In the genomic region with DNA sequence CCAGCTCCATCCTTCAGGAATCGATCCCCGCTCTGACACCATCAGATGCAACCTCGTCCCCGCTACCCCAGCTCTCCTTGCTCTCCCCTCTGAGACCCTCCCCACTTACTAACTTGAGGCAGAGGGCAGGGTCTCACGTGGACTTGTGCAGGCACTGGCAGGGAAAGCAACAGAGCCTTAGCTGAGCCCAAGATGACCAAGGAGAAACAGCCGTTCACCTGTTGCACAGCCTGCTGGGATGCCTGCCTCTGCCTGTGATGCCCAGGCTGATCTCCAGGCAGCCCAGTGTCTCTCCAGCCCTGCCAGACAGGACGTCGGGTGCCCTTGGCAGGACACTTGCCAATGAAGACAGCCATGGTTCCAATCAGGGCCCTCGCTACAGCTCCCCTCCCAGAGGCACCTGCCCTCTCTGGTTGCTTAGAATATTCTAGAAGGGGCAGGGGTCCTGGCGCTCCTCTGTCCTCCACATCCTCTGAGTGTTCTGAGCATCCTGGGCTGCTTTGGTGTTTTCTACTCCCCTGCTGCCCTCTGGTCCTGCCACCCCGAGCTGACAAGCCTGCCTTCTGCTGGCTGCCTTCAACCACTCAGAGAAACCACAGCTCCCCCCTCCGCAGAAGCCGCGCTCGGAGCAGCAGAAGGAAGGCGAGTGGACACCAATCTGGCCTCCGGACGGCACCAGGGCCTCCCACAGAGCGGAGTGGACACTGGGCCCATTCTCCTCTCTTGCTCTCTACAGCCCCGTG, we compare ENCODE assay signal across 13 cellular contexts. TPM values are rescaled to one million over a fixed set of nuclear protein-coding genes. Genes with fewer than 3 reads are reported as not detected.
DNase-seq lines count a peak whose midpoint lies in the region; FAIRE-seq and TF ChIP-seq lines count a peak whose summit lies in the region.
"Had no signal": no experiment of that assay in that cellular context is flagged by ENCODE, and none has a peak within 500 bp of the region (broad histone marks: within the 10 kb centered on the region; RNA-seq: fewer than 3 reads in every experiment).

No MANE protein-coding gene starts in this region.

- H3K9me3 ChIP-seq in GM23248 (ENCODE audit: low read depth) (no peaks in the 10 kb centered on the region), H1 (ENCODE audit: insufficient read depth in 2 of 2, low read depth in 1 of 2, low read length in 1 of 2) (no peaks in the 10 kb centered on the region), spleen (no peaks in the 10 kb centered on the region)
- H3K9me3 ChIP-seq: SJSA1 had no signal

- H3K36me3 ChIP-seq in GM23248 (ENCODE audit: low read depth) (peaks cover 14% of the 10 kb centered on the region; the same call in 1 of the 2 replicates), H1 (ENCODE audit: control insufficient read depth in 2 of 4, insufficient read depth in 4 of 4, low read length in 3 of 4) (peaks cover 0 to 3% (median 0%) of the 10 kb centered on the region in 4 experiments; a peak in 4 of 8 replicates), spleen (peaks cover 0 to 49% (median 1%) of the 10 kb centered on the region in 6 donors)

- H3K27ac ChIP-seq in GM23248 = peak overlapping the region; percentile 38
- H3K27ac ChIP-seq in H1 (ENCODE audit: low read depth, low read length) = no peak overlapping the region
- peak overlapping the region in 6 of 8 donors; percentile 48 to 74 (median 66) for H3K27ac ChIP-seq in spleen
- H3K27ac ChIP-seq: SJSA1 had no signal

- no peak for TF ChIP-seq EP300 in H1 (IDR thresholded peaks at IDR 0.05; ENCODE audit: borderline replicate concordance in 1 of 2, low read depth in 2 of 2, low read length in 2 of 2)

- H3K4me1 ChIP-seq in GM23248 (ENCODE audit: insufficient read depth) (peaks cover 23% of the 10 kb centered on the region), H1 (replicated peaks in 1 of 4; ENCODE audit: control insufficient read depth in 3 of 4, insufficient read depth in 4 of 4, low read length in 3 of 4) (peaks cover 4 to 24% (median 14%) of the 10 kb centered on the region in 4 experiments), spleen (peaks cover 15 to 90% (median 67%) of the 10 kb centered on the region in 6 donors)
- H3K4me1 ChIP-seq: SJSA1 had no signal

- in situ Hi-C loops in GM23248 (cut with MboI) = no loop called here

- H3K23me2 ChIP-seq in H1 (ENCODE audit: low read depth, low read length) = no peaks in the 10 kb centered on the region; the same call in 1 of the 2 replicates

- H2BK15ac ChIP-seq in H1 (ENCODE audit: low read length) = no peak overlapping the region

- H3K9me2 ChIP-seq in GM23248 (ENCODE audit: insufficient read depth) = no peaks in the 10 kb centered on the region

- no peak overlapping the region for H3K27ac Mint-ChIP-seq in activated naive CD8-positive, alpha-beta T cell treated with anti-CD3 and anti-CD28 coated beads for 36 hours
- H3K27ac Mint-ChIP-seq: activated T-helper 2 cell treated with anti-CD3 and anti-CD28 coated beads, Interferon-gamma antibody, Interleukin-2, Interleukin-4, amounts not matched to agents 10 μg/mL and 5 μg/mL and 100 μg/mL, durations not matched to agents 14 hours and 24 hours and 36 hours; WTC11 had no signal

- no peak overlapping the region for H3K14ac ChIP-seq in H1 (ENCODE audit: insufficient read length)

- H3K4me1 Mint-ChIP-seq in activated naive CD8-positive, alpha-beta T cell treated with anti-CD3 and anti-CD28 coated beads for 36 hours = peaks cover 7% of the 10 kb centered on the region

- H3K18ac ChIP-seq in H1 (ENCODE audit: extremely low read depth, low read length) = no peak overlapping the region

- H2BK5ac ChIP-seq in H1 (ENCODE audit: low read depth, low read length) = no peak overlapping the region

- H2AK5ac ChIP-seq in H1 (ENCODE audit: low read depth, low read length) = no peak overlapping the region

- H3K79me2 ChIP-seq in GM23248 (ENCODE audit: insufficient read depth) (peaks cover 100% of the 10 kb centered on the region), H1 (ENCODE audit: control insufficient read depth in 1 of 2, insufficient read depth in 2 of 2, low read length in 2 of 2) (peaks cover 0 to 42% of the 10 kb centered on the region in 2 experiments; a peak in 2 of 4 replicates)

- H3K23ac ChIP-seq in H1 (ENCODE audit: insufficient read length) = no peak overlapping the region

- no peak for TF ChIP-seq POLR2A in H1 (IDR thresholded peaks at IDR 0.05; ENCODE audit: control extremely low read depth in 1 of 2, low read depth in 2 of 2, low read length in 2 of 2)
- no peak for TF ChIP-seq POLR2A in spleen (IDR thresholded peaks at IDR 0.05)
- TF ChIP-seq POLR2A in lower leg skin (IDR thresholded peaks at IDR 0.05) = no peak

- H3F3A ChIP-seq in GM23248 (ENCODE audit: insufficient read depth) = peaks cover 47% of the 10 kb centered on the region

- TF ChIP-seq CTCF in H1 (IDR thresholded peaks at IDR 0.05; ENCODE audit: control extremely low read depth in 1 of 3, insufficient read depth in 1 of 3, low read depth in 1 of 3, low read length in 3 of 3) (no peak), spleen (IDR thresholded peaks at IDR 0.05 in 8 of 11, conservative IDR thresholded peaks at IDR 0.05 in 3 of 11) (no peak), lower leg skin (IDR thresholded peaks at IDR 0.05) (no peak)

- H2BK120ac ChIP-seq in H1 (replicated peaks; ENCODE audit: low read depth, low read length) = no peak overlapping the region

- H4K20me1 ChIP-seq in GM23248 (ENCODE audit: insufficient read depth) (no peaks in the 10 kb centered on the region; the same call in 1 of the 2 replicates), H1 (replicated peaks in 1 of 2; ENCODE audit: control insufficient read depth in 1 of 2, insufficient read depth in 2 of 2, low read length in 2 of 2) (peaks cover 4 to 17% of the 10 kb centered on the region in 2 experiments)

- H2AFZ ChIP-seq in GM23248 (no peak overlapping the region), H1 (ENCODE audit: low read length) (no peak overlapping the region)

- no peak for FAIRE-seq in H1 (lab: Jason Lieb, UNC)

- H3K9me3 Mint-ChIP-seq in activated naive CD8-positive, alpha-beta T cell treated with anti-CD3 and anti-CD28 coated beads for 36 hours = no peaks in the 10 kb centered on the region
- H3K9me3 Mint-ChIP-seq: activated T-helper 2 cell treated with anti-CD3 and anti-CD28 coated beads, Interferon-gamma antibody, Interleukin-2, Interleukin-4, amounts not matched to agents 10 μg/mL and 5 μg/mL and 100 μg/mL, durations not matched to agents 14 hours and 24 hours and 36 hours; WTC11 had no signal

- peaks cover 14% of the 10 kb centered on the region for H3K79me1 ChIP-seq in H1 (ENCODE audit: low read depth, low read length)

- TF ChIP-seq RAD21 in H1 (IDR thresholded peaks at IDR 0.05 in 1 of 2, conservative IDR thresholded peaks at IDR 0.05 in 1 of 2; ENCODE audit: low read depth in 2 of 2, low read length in 2 of 2) = no peak

- CTCF ChIA-PET in H1 (lab: Charles Lee; ENCODE audit: partially characterized antibody) = interaction anchor here (0.9 to 5.9 kb wide), 7 partner anchors 10 to 79 kb away, joined by 3 to 19 read pairs (median 4); no protein-coding TSS in a partner anchor

- no peak overlapping the region for H4K91ac ChIP-seq in H1 (replicated peaks; ENCODE audit: insufficient read length, low read length)

- H2BK20ac ChIP-seq in H1 (ENCODE audit: low read length) = no peak overlapping the region

- DNase-seq in GM23248 (no peak), H1 (ENCODE audit: low read depth in 1 of 2, low spot score in 2 of 2) (no peak), middle frontal gyrus (ENCODE audit: extremely low spot score, low spot score) (peak; percentile 47), spleen (no peak), lower leg skin (ENCODE audit: low spot score in 2 of 2) (no peak)
- no peak for DNase-seq in activated naive CD8-positive, alpha-beta T cell treated with anti-CD3 and anti-CD28 coated beads for 36 hours
- no peak for DNase-seq in activated T-cell treated with anti-CD3 and anti-CD28 coated beads, Interleukin-2, amount 50 U/mL, for 1 hour
- no peak for DNase-seq in central memory CD4-positive, alpha-beta T cell
- DNase-seq: cortex of kidney, NCI-H1105 had no signal

- intact Hi-C loops in spleen (cut with DNase I; ENCODE audit: low total_unique reads) = no loop called here
- intact Hi-C loops in lower leg skin (cut with DNase I; ENCODE audit: low total_unique reads) = no loop called here

- H4K5ac ChIP-seq in H1 (ENCODE audit: insufficient read length, low read depth, low read length) = no peak overlapping the region

- H3K4me3 Mint-ChIP-seq in activated naive CD8-positive, alpha-beta T cell treated with anti-CD3 and anti-CD28 coated beads for 36 hours = no peak overlapping the region
- H3K4me3 Mint-ChIP-seq: WTC11 had no signal

- peak overlapping the region; percentile 43; the same call in 1 of the 2 replicates for H4K8ac ChIP-seq in H1 (ENCODE audit: extremely low read depth, insufficient read depth, low read length)

- H2BK12ac ChIP-seq in H1 (ENCODE audit: low read depth, low read length) = 0 out of 2 replicates have a peak overlapping the region, but pooled peaks have one; percentile 17

- H3K56ac ChIP-seq in H1 (replicated peaks; ENCODE audit: insufficient read length, low read depth, low read length) = no peak overlapping the region

- WGBS in GM23248 (ENCODE audit: low coverage in 1 of 2, low lambda C conversion rate in 2 of 2, missing lambda C conversion rate in 2 of 2), 2 experiments = 57 to 59% methylated on average over 20 of the region's 20 CpGs
- WGBS in H1 (ENCODE audit: extremely low coverage in 1 of 2, insufficient coverage in 1 of 2, insufficient read length in 1 of 2, insufficient replicate concordance in 2 of 2, low coverage in 1 of 2, low lambda C conversion rate in 2 of 2, missing lambda C conversion rate in 1 of 2), 2 experiments = 87% methylated on average over 19 of the region's 20 CpGs; no CpG with 5 or more reads in 1 of the 2 experiments
- WGBS in spleen, 5 donors = 66 to 85% (median 79%) methylated on average over 14 to 20 of the region's 20 CpGs
- 75 to 79% methylated on average over 20 of the region's 20 CpGs for WGBS in lower leg skin, 2 donors

- no peaks in the 10 kb centered on the region for H3K36me3 Mint-ChIP-seq in activated naive CD8-positive, alpha-beta T cell treated with anti-CD3 and anti-CD28 coated beads for 36 hours
- H3K36me3 Mint-ChIP-seq: WTC11 had no signal

- H3K27me3 ChIP-seq in GM23248 (replicated peaks; ENCODE audit: insufficient read depth) (no peaks in the 10 kb centered on the region), H1 (replicated peaks in 1 of 4; ENCODE audit: control insufficient read depth in 3 of 4, extremely low read depth in 1 of 4, insufficient read depth in 3 of 4, low read length in 3 of 4) (no peaks in the 10 kb centered on the region), spleen (replicated peaks in 1 of 7) (no peaks in the 10 kb centered on the region)
- H3K27me3 ChIP-seq: SJSA1 had no signal

- H3K27me3 Mint-ChIP-seq in activated naive CD8-positive, alpha-beta T cell treated with anti-CD3 and anti-CD28 coated beads for 36 hours = no peaks in the 10 kb centered on the region

- POLR2A ChIA-PET in H1 (lab: Charles Lee; ENCODE audit: partially characterized antibody) = no interaction called here

- H3K4me2 ChIP-seq in GM23248 (ENCODE audit: unreplicated experiment) (peak overlapping the region; percentile 20), H1 (ENCODE audit: insufficient read depth in 1 of 2, low read depth in 2 of 2, low read length in 2 of 2) (no peak overlapping the region)

- H3K9ac ChIP-seq in GM23248 (peak overlapping the region; percentile 20), H1 (replicated peaks in 1 of 4; ENCODE audit: extremely low read depth in 1 of 4, low read depth in 3 of 4, low read length in 3 of 4) (0 out of 7 replicates have a peak overlapping the region, but pooled peaks of 1 of the 4 experiments have one; percentile 15)

- H3K4ac ChIP-seq in H1 (replicated peaks; ENCODE audit: insufficient read length, low read depth, low read length) = no peak overlapping the region

- H3K4me3 ChIP-seq in GM23248 = no peak overlapping the region
- H3K4me3 ChIP-seq in H1 (ENCODE audit: extremely low read depth in 1 of 4, insufficient read depth in 2 of 4, low read depth in 3 of 4, low read length in 4 of 4) = no peak overlapping the region
- H3K4me3 ChIP-seq in spleen = no peak overlapping the region
- no peak overlapping the region for H3K4me3 ChIP-seq in lower leg skin (ENCODE audit: low read depth, poor library complexity, severe bottlenecking)
- H3K4me3 ChIP-seq: SJSA1 had no signal

RNA-seq across cellular contexts. Expression of gene CEP295NL, which starts 6.7 kb away (rescaled TPM):
- total RNA-seq in GM23248 (2014; rRNA removed; shearing (Covaris generic)) = 0.11 and 1.0 TPM in 2 replicates
- polyA plus RNA-seq in GM23248 (2016; fragmentation: Nextera tagmentation; extraction: Ambion mirVana) (0.14 and 0.35 TPM in 2 replicates), H1 (2011; rRNA removed) (0.05 and 0.06 TPM in 2 replicates), spleen (1 to 10 TPM in 1 of 3 donors, under 1 TPM in 2; 0.03 to 3.0 (median 0.09) TPM)
- 1.4 and 2.0 TPM in 2 replicates for total RNA-seq in H1 (2021; fragmentation: NEBNext Ultra II Directional; extraction: Animal tissue kit (Norgen Biotek cat#: 25700))
- 0.04 TPM for polyA plus RNA-seq in H1 (2011; cell fraction: cytosol; rRNA removed)
- polyA plus RNA-seq in H1 (2011; cell fraction: nucleus; rRNA removed) = 0.29 TPM
- 0.28 to 0.64 TPM (median 0.46 TPM) in 4 replicates for polyA plus RNA-seq in H1 (2012, experiment 1 of 2)
- polyA plus RNA-seq in H1 (2012, experiment 2 of 2) = 0.10 TPM
- polyA plus RNA-seq in H1 (2013, experiment 1 of 2) = 0.14 TPM
- polyA plus RNA-seq in H1 (2013, experiment 2 of 2) = 0.07 TPM
- polyA minus RNA-seq in H1 (2011; rRNA and poly(A)+ RNA removed) = 0.41 and 0.82 TPM in 2 replicates
- 0.51 TPM for polyA minus RNA-seq in H1 (2011; cell fraction: cytosol; rRNA and poly(A)+ RNA removed)
- 1.1 TPM for polyA minus RNA-seq in H1 (2011; cell fraction: nucleus; rRNA and poly(A)+ RNA removed)
- total RNA-seq in spleen (10 to 100 TPM in 3 of 7 donors, 1 to 10 TPM in 4; 5.7 to 19.3 (median 9.9) TPM), lower leg skin (1 to 10 TPM; 2.0 to 2.9 (median 2.6) TPM)
- under 1 TPM in 1 of 2 experiments, not detected in 1; 0.19 TPM for total RNA-seq in activated naive CD8-positive, alpha-beta T cell treated with anti-CD3 and anti-CD28 coated beads for 36 hours
- total RNA-seq: activated T-helper 2 cell treated with anti-CD3 and anti-CD28 coated beads, Interferon-gamma antibody, Interleukin-2, Interleukin-4, amounts not matched to agents 10 μg/mL and 5 μg/mL and 100 μg/mL, durations not matched to agents 14 hours and 24 hours and 36 hours had no signal

RNA-seq across cellular contexts. Expression of gene TIMP2, which starts 28.9 kb away (rescaled TPM):
- total RNA-seq in GM23248 (2014; rRNA removed; shearing (Covaris generic)) = 587 and 620 TPM in 2 replicates
- polyA plus RNA-seq in GM23248 (2016; fragmentation: Nextera tagmentation; extraction: Ambion mirVana) (102 and 103 TPM in 2 replicates), H1 (2011; rRNA removed) (18.2 and 21.5 TPM in 2 replicates), spleen (10 to 100 TPM; 16.3 to 42.2 (median 26.9) TPM)
- 42.7 and 43.3 TPM in 2 replicates for total RNA-seq in H1 (2021; fragmentation: NEBNext Ultra II Directional; extraction: Animal tissue kit (Norgen Biotek cat#: 25700))
- polyA plus RNA-seq in H1 (2011; cell fraction: cytosol; rRNA removed) = 13.1 TPM
- 14.3 TPM for polyA plus RNA-seq in H1 (2011; cell fraction: nucleus; rRNA removed)
- polyA plus RNA-seq in H1 (2012, experiment 1 of 2) = 37.1 to 40.2 TPM (median 38.3 TPM) in 4 replicates
- 38.8 TPM for polyA plus RNA-seq in H1 (2012, experiment 2 of 2)
- 36.5 TPM for polyA plus RNA-seq in H1 (2013, experiment 1 of 2)
- 47.3 TPM for polyA plus RNA-seq in H1 (2013, experiment 2 of 2)
- 12.9 and 16.2 TPM in 2 replicates for polyA minus RNA-seq in H1 (2011; rRNA and poly(A)+ RNA removed)
- polyA minus RNA-seq in H1 (2011; cell fraction: cytosol; rRNA and poly(A)+ RNA removed) = 14.9 TPM
- 9.5 TPM for polyA minus RNA-seq in H1 (2011; cell fraction: nucleus; rRNA and poly(A)+ RNA removed)
- total RNA-seq in spleen (100 to 1,000 TPM; 164 to 333 (median 198) TPM), lower leg skin (100 to 1,000 TPM in 2 of 4 donors, 10 to 100 TPM in 2; 69.7 to 203 (median 94.8) TPM)
- 1 to 10 TPM; 1.2 to 1.3 TPM for total RNA-seq in activated naive CD8-positive, alpha-beta T cell treated with anti-CD3 and anti-CD28 coated beads for 36 hours

RNA-seq across cellular contexts. Expression of gene USP36, which starts 55.6 kb away (rescaled TPM):
- total RNA-seq in GM23248 (2014; rRNA removed; shearing (Covaris generic)) = 30.2 and 35.5 TPM in 2 replicates
- polyA plus RNA-seq in GM23248 (2016; fragmentation: Nextera tagmentation; extraction: Ambion mirVana) = 19.9 and 22.3 TPM in 2 replicates
- total RNA-seq in H1 (2021; fragmentation: NEBNext Ultra II Directional; extraction: Animal tissue kit (Norgen Biotek cat#: 25700)) = 65.8 and 67.7 TPM in 2 replicates
- 40.7 and 44.8 TPM in 2 replicates for polyA plus RNA-seq in H1 (2011; rRNA removed)
- polyA plus RNA-seq in H1 (2011; cell fraction: cytosol; rRNA removed) = 34.2 TPM
- polyA plus RNA-seq in H1 (2011; cell fraction: nucleus; rRNA removed) = 90.2 TPM
- polyA plus RNA-seq in H1 (2012, experiment 1 of 2) = 52.2 to 59.3 TPM (median 54.9 TPM) in 4 replicates
- polyA plus RNA-seq in H1 (2012, experiment 2 of 2) = 42.7 TPM
- polyA plus RNA-seq in H1 (2013, experiment 1 of 2) = 43.8 TPM
- 41.9 TPM for polyA plus RNA-seq in H1 (2013, experiment 2 of 2)
- 63.4 and 70.8 TPM in 2 replicates for polyA minus RNA-seq in H1 (2011; rRNA and poly(A)+ RNA removed)
- polyA minus RNA-seq in H1 (2011; cell fraction: cytosol; rRNA and poly(A)+ RNA removed) = 22.9 TPM
- 49.2 TPM for polyA minus RNA-seq in H1 (2011; cell fraction: nucleus; rRNA and poly(A)+ RNA removed)
- 10 to 100 TPM; 38.0 to 95.0 (median 60.1) TPM for total RNA-seq in spleen
- polyA plus RNA-seq in spleen = 10 to 100 TPM; 13.4 to 26.1 (median 25.0) TPM
- total RNA-seq in activated naive CD8-positive, alpha-beta T cell treated with anti-CD3 and anti-CD28 coated beads for 36 hours = 100 to 1,000 TPM; 126 to 128 TPM
- 10 to 100 TPM; 36.7 to 63.6 (median 45.2) TPM for total RNA-seq in lower leg skin

Comparison
In these comparisons a context has a peak if more than half of its experiments do, and no peak if none do; other contexts are left out.
1. RNA of gene TIMP2, which starts 28.9 kb away (total RNA-seq): 587 to 620 TPM in GM23248, 164 to 333 TPM in spleen, 69.7 to 203 TPM in lower leg skin and 42.7 to 43.3 TPM in H1; 1.2 to 1.3 TPM in activated naive CD8-positive, alpha-beta T cell treated with anti-CD3 and anti-CD28 coated beads for 36 hours; every median in the first group is over 10 times any median in the second.